In genomic region chrX:51802917-51803688, GRCh38 we compare ENCODE assay signal across 8 cellular contexts. TPM values are rescaled to one million over a fixed set of nuclear protein-coding genes. Genes with fewer than 3 reads are reported as not detected.
DNase-seq lines count a peak whose midpoint lies in the region; ATAC-seq and TF ChIP-seq lines count a peak whose summit lies in the region.

No MANE protein-coding gene starts in this region.

- peaks cover 13% of the 10 kb centered on the region for H3K36me3 ChIP-seq in HUES64 (ENCODE audit: insufficient read depth, low read length)
- peaks cover 0 to 10% (median 0%) of the 10 kb centered on the region in 9 donors for H3K36me3 ChIP-seq in heart right ventricle
- no peaks in the 10 kb centered on the region for H3K36me3 ChIP-seq in urinary bladder (ENCODE audit: insufficient read depth)

- H3K9me3 Mint-ChIP-seq in activated naive CD4-positive, alpha-beta T cell treated with anti-CD3 and anti-CD28 coated beads, Interleukin-2, amount 50 U/mL, for 72 hours = peaks cover 0 to 4% of the 10 kb centered on the region in 2 donors

- ATAC-seq in GM21390 (IDR thresholded peaks at IDR 0.05; ENCODE audit: unreplicated experiment) (peak; percentile 91), heart right ventricle (peak; percentile 52 to 95 (median 90))
- peak; percentile 88 to 91 for ATAC-seq in activated naive CD4-positive, alpha-beta T cell treated with anti-CD3 and anti-CD28 coated beads, Interleukin-2, amount 50 U/mL, for 72 hours

- no peaks in the 10 kb centered on the region for H3K27me3 ChIP-seq in HUES64 (ENCODE audit: insufficient read depth, low read length)
- peaks cover 0 to 53% (median 0%) of the 10 kb centered on the region in 7 donors for H3K27me3 ChIP-seq in heart right ventricle

- H3K4me3 ChIP-seq in HUES64 (ENCODE audit: low read length) = peak overlapping the region; percentile 94
- H3K4me3 ChIP-seq in heart right ventricle = peak overlapping the region; percentile 18 to 69 (median 62)
- peak overlapping the region; percentile 68 for H3K4me3 ChIP-seq in urinary bladder (ENCODE audit: low read depth, low read length)

- H3K27ac ChIP-seq in HUES64 (ENCODE audit: low read depth, low read length) (peak overlapping the region; percentile 93), heart right ventricle (peak overlapping the region in 9 of 10 donors; percentile 14 to 78 (median 63)), urinary bladder (ENCODE audit: low read depth) (no peak overlapping the region)

- peaks cover 5% of the 10 kb centered on the region; the same call in 1 of the 2 replicates for H3K4me1 ChIP-seq in HUES64 (ENCODE audit: insufficient read depth, low read length)
- peaks cover 0 to 8% (median 0%) of the 10 kb centered on the region in 9 donors for H3K4me1 ChIP-seq in heart right ventricle
- no peaks in the 10 kb centered on the region for H3K4me1 ChIP-seq in urinary bladder (ENCODE audit: insufficient read depth)

- H3K9ac ChIP-seq in HUES64 (ENCODE audit: low read depth, low read length) = peak overlapping the region; percentile 97

- H3K27ac Mint-ChIP-seq in activated naive CD4-positive, alpha-beta T cell treated with anti-CD3 and anti-CD28 coated beads, Interleukin-2, amount 50 U/mL, for 72 hours = peak overlapping the region; percentile 98 to 100

- H3K9me3 ChIP-seq in HUES64 (ENCODE audit: insufficient read depth, low read depth, low read length) (no peaks in the 10 kb centered on the region), heart right ventricle (no peaks in the 10 kb centered on the region)

- intact Hi-C loops in heart right ventricle (cut with DNase I) (no loop called here), posterior cingulate gyrus (cut with DNase I) (no loop called here)

- DNase-seq in D341Med (ENCODE audit: low spot score) (peak; percentile 58), SHP77 treated with DMSO at 0.1 percent for 48 hours (lab: John Stamatoyannopoulos, UW) (peak; percentile 40), heart right ventricle (peak; percentile 20 to 23), posterior cingulate gyrus (peak; percentile 34 to 93 (median 58))
- DNase-seq in activated naive CD4-positive, alpha-beta T cell treated with anti-CD3 and anti-CD28 coated beads, Interleukin-2, amount 50 U/mL, for 72 hours (ENCODE audit: low spot score in 2 of 2) = peak; percentile 42 to 56

- WGBS in HUES64 = 2% methylated on average over 22 of the region's 26 CpGs
- WGBS in heart right ventricle, 2 donors = 1% methylated on average over 26 of the region's 26 CpGs
- WGBS in urinary bladder = under 1% methylated on average over 26 of the region's 26 CpGs

- peak in 4 of 9 donors; percentile 10 to 27 (median 22) for TF ChIP-seq CTCF in heart right ventricle (IDR thresholded peaks at IDR 0.05)

- peaks cover 6 to 11% of the 10 kb centered on the region in 2 donors for H3K36me3 Mint-ChIP-seq in activated naive CD4-positive, alpha-beta T cell treated with anti-CD3 and anti-CD28 coated beads, Interleukin-2, amount 50 U/mL, for 72 hours

RNA-seq across cellular contexts. Expression of gene GSPT2, which starts 59.9 kb away (rescaled TPM):
- polyA plus RNA-seq in HUES64 (2013, experiment 1 of 2) = 27.4 TPM
- polyA plus RNA-seq in HUES64 (2013, experiment 2 of 2) = 27.0 TPM
- total RNA-seq in activated naive CD4-positive, alpha-beta T cell treated with anti-CD3 and anti-CD28 coated beads, Interleukin-2, amount 50 U/mL, for 72 hours = 1 to 10 TPM; 7.4 to 9.6 TPM
- total RNA-seq in heart right ventricle (10 to 100 TPM in 4 of 10 donors, 1 to 10 TPM in 6; 8.4 to 10.4 (median 9.8) TPM), urinary bladder (11.6 TPM)
- polyA plus RNA-seq in heart right ventricle (1 to 10 TPM; 2.3 to 5.2 TPM), urinary bladder (9.2 TPM)
